ENCODE assay signal across 16 cellular contexts in the genomic region with DNA sequence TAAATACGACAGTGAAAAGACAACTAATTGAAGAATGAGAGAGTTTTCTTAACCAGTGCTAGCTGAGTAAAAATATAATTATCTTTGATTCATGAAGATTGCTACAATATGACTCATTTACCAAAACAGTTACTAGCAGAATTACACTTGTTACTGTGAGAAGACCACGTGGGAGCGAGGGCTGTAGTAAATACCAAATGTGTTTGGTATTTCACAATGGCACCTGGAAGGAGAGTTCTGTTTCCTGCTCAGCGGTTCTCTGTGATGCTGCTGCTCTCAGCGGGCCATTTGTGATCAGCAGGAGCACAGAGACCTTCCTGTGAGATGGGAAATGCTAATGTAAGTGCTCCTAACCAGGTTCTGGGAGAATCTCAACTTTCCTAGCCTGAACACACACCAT.
A peak's percentile ranks its signal among the peaks of the same experiment; 100 is the strongest.
DNase-seq lines count a peak whose midpoint lies in the region; FAIRE-seq and TF ChIP-seq lines count a peak whose summit lies in the region.
"Had no signal": no experiment of that assay in that cellular context is flagged by ENCODE, and none has a peak within 500 bp of the region (broad histone marks: within the 10 kb centered on the region; RNA-seq: fewer than 3 reads in every experiment).

No MANE protein-coding gene starts in this region.

- no peaks in the 10 kb centered on the region for H3K79me2 ChIP-seq in mammary epithelial cell (ENCODE audit: insufficient read depth, low read length)

- H3K27ac Mint-ChIP-seq in Calu3 (ENCODE audit: unreplicated experiment) (no peak overlapping the region), neural crest cell (ENCODE audit: unreplicated experiment) (peak overlapping the region; percentile 69)
- H3K27ac Mint-ChIP-seq: CD14-positive monocyte had no signal

- TF ChIP-seq CTCF in Calu3 (IDR thresholded peaks at IDR 0.05; ENCODE audit: unreplicated experiment) (no peak), mammary epithelial cell (conservative IDR thresholded peaks at IDR 0.05 in 1 of 2, IDR thresholded peaks at IDR 0.05 in 1 of 2; ENCODE audit: extremely low read depth in 1 of 2, insufficient read depth in 1 of 2, low read depth in 1 of 2, low read length in 2 of 2) (no peak), neural crest cell (conservative IDR thresholded peaks at IDR 0.05) (no peak), kidney (IDR thresholded peaks at IDR 0.05; ENCODE audit: borderline replicate concordance, extremely low read depth, insufficient read depth) (no peak)

- no peak overlapping the region for H3K27ac ChIP-seq in mammary epithelial cell (ENCODE audit: insufficient read depth, low read depth, low read length)
- H3K27ac ChIP-seq in kidney (ENCODE audit: low read depth in 2 of 2, low read length in 2 of 2), result no peak overlapping the region
- no peak overlapping the region for H3K27ac ChIP-seq in small intestine (ENCODE audit: low read depth in 1 of 2, low read length in 1 of 2)
- H3K27ac ChIP-seq: SJSA1, upper lobe of left lung had no signal

- H3K9me3 Mint-ChIP-seq in Calu3 (ENCODE audit: low read depth, unreplicated experiment), result no peaks in the 10 kb centered on the region
- peaks cover 9% of the 10 kb centered on the region for H3K9me3 Mint-ChIP-seq in neural crest cell

- H2AFZ ChIP-seq in mammary epithelial cell (ENCODE audit: low read depth, low read length), result no peak overlapping the region

- DNase-seq in Calu3, result peak; percentile 35
- DNase-seq in MG63, result peak; percentile 18
- peak; percentile 58 for DNase-seq in mammary epithelial cell
- DNase-seq in neural crest cell (ENCODE audit: low read depth, low spot score), result no peak
- no peak for DNase-seq in kidney
- no peak for DNase-seq in stimulated activated CD4-positive, alpha-beta T cell treated with anti-CD3 and anti-CD28 coated beads, Interleukin-12 subunit alpha, Interleukin-12 subunit beta, amount 100 ng/mL, for 4 hours
- DNase-seq in small intestine, result no peak
- no peak for DNase-seq in HEK293T (ENCODE audit: extremely low spot score)
- DNase-seq: activated naive CD4-positive, alpha-beta T cell; left cardiac atrium; NCI-H2029 treated with DMSO at 0.1 percent for 48 hours; stimulated activated CD4-positive, alpha-beta T cell treated with anti-CD3 and anti-CD28 coated beads, Interleukin-1b, Interleukin-23, amount 100 ng/mL, for 48 hours; upper lobe of left lung had no signal

- CTCF ChIA-PET in Calu3 (lab: Charles Lee) (no interaction called here), mammary epithelial cell (lab: Charles Lee; ENCODE audit: low non-redundant PET) (no interaction called here), HEK293T (lab: Yijun Ruan, JAX) (no interaction called here)

- no peak overlapping the region for H3K9ac ChIP-seq in mammary epithelial cell (ENCODE audit: insufficient read depth, low read length)
- H3K9ac ChIP-seq in kidney (ENCODE audit: low read length in 2 of 2), result no peak overlapping the region

- no peaks in the 10 kb centered on the region for H3K4me1 ChIP-seq in mammary epithelial cell (ENCODE audit: insufficient read depth, low read length)
- H3K4me1 ChIP-seq in kidney (ENCODE audit: control insufficient read depth in 1 of 2, insufficient read depth in 1 of 2, low read depth in 1 of 2, low read length in 2 of 2), result no peaks in the 10 kb centered on the region
- no peaks in the 10 kb centered on the region for H3K4me1 ChIP-seq in small intestine (ENCODE audit: control insufficient read depth in 2 of 2, insufficient read depth in 1 of 2, low read depth in 1 of 2, low read length in 1 of 2)
- H3K4me1 ChIP-seq: SJSA1, upper lobe of left lung had no signal

- H3K4me1 Mint-ChIP-seq in Calu3 (ENCODE audit: low read depth, unreplicated experiment) (no peaks in the 10 kb centered on the region), neural crest cell (peaks cover 31% of the 10 kb centered on the region)

- POLR2A ChIA-PET in HEK293T (lab: Yijun Ruan, JAX), result no interaction called here

- in situ Hi-C loops in mammary epithelial cell (cut with MboI; ENCODE audit: low sequenced_read_pairs in 2 of 2), result no loop called here

- H3K36me3 ChIP-seq in MG63, result no peaks in the 10 kb centered on the region
- no peaks in the 10 kb centered on the region for H3K36me3 ChIP-seq in mammary epithelial cell (ENCODE audit: insufficient read depth, low read length)
- no peaks in the 10 kb centered on the region for H3K36me3 ChIP-seq in kidney (ENCODE audit: control insufficient read depth in 1 of 2, insufficient read depth in 2 of 2, low read length in 2 of 2)
- H3K36me3 ChIP-seq in small intestine (ENCODE audit: control insufficient read depth in 2 of 2, insufficient read depth in 2 of 2, low read length in 2 of 2), result no peaks in the 10 kb centered on the region
- H3K36me3 ChIP-seq: SJSA1, upper lobe of left lung had no signal

- peaks cover 10% of the 10 kb centered on the region for H3K27me3 Mint-ChIP-seq in Calu3 (ENCODE audit: unreplicated experiment)
- H3K27me3 Mint-ChIP-seq in neural crest cell (ENCODE audit: low read depth), result no peaks in the 10 kb centered on the region

- no peak overlapping the region for H3K4me3 ChIP-seq in MG63
- H3K4me3 ChIP-seq in mammary epithelial cell (replicated peaks in 1 of 3; ENCODE audit: insufficient read depth in 1 of 3, low read depth in 2 of 3, low read length in 3 of 3), result no peak overlapping the region
- H3K4me3 ChIP-seq in kidney (ENCODE audit: low read length in 2 of 2), result no peak overlapping the region
- no peak overlapping the region for H3K4me3 ChIP-seq in small intestine (ENCODE audit: low read depth in 1 of 2, low read length in 2 of 2)
- H3K4me3 ChIP-seq: SJSA1, upper lobe of left lung had no signal

- H3K27me3 ChIP-seq in MG63 (no peaks in the 10 kb centered on the region), mammary epithelial cell (ENCODE audit: insufficient read depth, low read length) (no peaks in the 10 kb centered on the region), small intestine (ENCODE audit: control insufficient read depth in 2 of 2, insufficient read depth in 2 of 2, low read length in 2 of 2) (no peaks in the 10 kb centered on the region)
- H3K27me3 ChIP-seq: upper lobe of left lung had no signal

- no peak for FAIRE-seq in kidney (lab: Jason Lieb, UNC)
- no peak for FAIRE-seq in small intestine (lab: Jason Lieb, UNC)
- FAIRE-seq: G401.6 had no signal

- H3K4me3 Mint-ChIP-seq in Calu3 (ENCODE audit: low read depth, unreplicated experiment) (no peak overlapping the region), neural crest cell (no peak overlapping the region)
- H3K4me3 Mint-ChIP-seq: CD14-positive monocyte had no signal

- no peaks in the 10 kb centered on the region for H3K36me3 Mint-ChIP-seq in Calu3 (ENCODE audit: insufficient read depth, unreplicated experiment)
- H3K36me3 Mint-ChIP-seq in neural crest cell (ENCODE audit: low read depth), result no peaks in the 10 kb centered on the region
- H3K36me3 Mint-ChIP-seq: CD14-positive monocyte had no signal

- dilution Hi-C loops in mammary epithelial cell (cut with HindIII; ENCODE audit: low sequenced_read_pairs), result no loop called here

- H4K20me1 ChIP-seq in mammary epithelial cell (ENCODE audit: insufficient read depth, low read length), result no peaks in the 10 kb centered on the region

- no TSS peak for BruUV-seq in Calu3 (replicated peaks; lab: Mats Ljungman, UMichigan)
- BruUV-seq in mammary epithelial cell (replicated peaks; lab: Mats Ljungman, UMichigan), result no TSS peak

- no peaks in the 10 kb centered on the region for H3K9me3 ChIP-seq in MG63
- no peaks in the 10 kb centered on the region for H3K9me3 ChIP-seq in mammary epithelial cell (replicated peaks; ENCODE audit: insufficient read depth, low read length)
- no peaks in the 10 kb centered on the region for H3K9me3 ChIP-seq in kidney (ENCODE audit: control insufficient read depth in 1 of 2, low read length in 2 of 2)
- no peaks in the 10 kb centered on the region for H3K9me3 ChIP-seq in small intestine (ENCODE audit: control insufficient read depth, low read depth)
- H3K9me3 ChIP-seq: SJSA1, upper lobe of left lung had no signal

- H3K4me2 ChIP-seq in mammary epithelial cell (ENCODE audit: insufficient read depth, low read depth, low read length), result no peak overlapping the region

- 74% methylated on average over 5 of the region's 5 CpGs for WGBS in mammary epithelial cell (ENCODE audit: low coverage, missing lambda C conversion rate)
- 64 to 85% (median 65%) methylated on average over 5 of the region's 5 CpGs for WGBS in small intestine, 3 donors

- intact Hi-C loops in Calu3 (cut with micrococcal nuclease; ENCODE audit: unreplicated experiment), result no loop called here
- intact Hi-C loops in mammary epithelial cell (cut with micrococcal nuclease), result no loop called here
- intact Hi-C loops in kidney (cut with DNase I), result no loop called here

TF ChIP-seq in HEK293T, 16 proteins besides CTCF, POLR2A, EP300 and RAD21:
- TF ChIP-seq LEF1 (IDR thresholded peaks at IDR 0.05; ENCODE audit: borderline replicate concordance) (no peak), ARNT (IDR thresholded peaks at IDR 0.05) (no peak), SP1 (IDR thresholded peaks at IDR 0.05) (no peak), BHLHE40 (IDR thresholded peaks at IDR 0.05; ENCODE audit: borderline replicate concordance) (no peak), CTBP1 (IDR thresholded peaks at IDR 0.05; ENCODE audit: borderline replicate concordance) (no peak), TARDBP (IDR thresholded peaks at IDR 0.05) (no peak), L3MBTL2 (conservative IDR thresholded peaks at IDR 0.05) (no peak), ZNF384 (IDR thresholded peaks at IDR 0.05) (no peak), FOXM1 (IDR thresholded peaks at IDR 0.05; ENCODE audit: borderline replicate concordance) (no peak), FOXK2 (IDR thresholded peaks at IDR 0.05) (no peak), ELF4 (IDR thresholded peaks at IDR 0.05) (no peak), FOXA1 (IDR thresholded peaks at IDR 0.05) (no peak), NFRKB (IDR thresholded peaks at IDR 0.05) (no peak)
- TF ChIP-seq, protein P1, sequence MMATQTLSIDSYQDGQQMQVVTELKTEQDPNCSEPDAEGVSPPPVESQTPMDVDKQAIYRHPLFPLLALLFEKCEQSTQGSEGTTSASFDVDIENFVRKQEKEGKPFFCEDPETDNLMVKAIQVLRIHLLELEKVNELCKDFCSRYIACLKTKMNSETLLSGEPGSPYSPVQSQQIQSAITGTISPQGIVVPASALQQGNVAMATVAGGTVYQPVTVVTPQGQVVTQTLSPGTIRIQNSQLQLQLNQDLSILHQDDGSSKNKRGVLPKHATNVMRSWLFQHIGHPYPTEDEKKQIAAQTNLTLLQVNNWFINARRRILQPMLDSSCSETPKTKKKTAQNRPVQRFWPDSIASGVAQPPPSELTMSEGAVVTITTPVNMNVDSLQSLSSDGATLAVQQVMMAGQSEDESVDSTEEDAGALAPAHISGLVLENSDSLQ (IDR thresholded peaks at IDR 0.05), result no peak

Comparison
In these comparisons a context has a peak if more than half of its experiments do, and no peak if none do; other contexts are left out.
1. DNase-seq: peak in Calu3 (single experiment), MG63 (single experiment) and mammary epithelial cell (single experiment); none in neural crest cell (single experiment), kidney (single experiment), stimulated activated CD4-positive, alpha-beta T cell treated with anti-CD3 and anti-CD28 coated beads, Interleukin-12 subunit alpha, Interleukin-12 subunit beta, amount 100 ng/mL, for 4 hours (single experiment), small intestine (single experiment) and HEK293T (single experiment).